ENCODE assay signal across 14 cellular contexts in the genomic region with DNA sequence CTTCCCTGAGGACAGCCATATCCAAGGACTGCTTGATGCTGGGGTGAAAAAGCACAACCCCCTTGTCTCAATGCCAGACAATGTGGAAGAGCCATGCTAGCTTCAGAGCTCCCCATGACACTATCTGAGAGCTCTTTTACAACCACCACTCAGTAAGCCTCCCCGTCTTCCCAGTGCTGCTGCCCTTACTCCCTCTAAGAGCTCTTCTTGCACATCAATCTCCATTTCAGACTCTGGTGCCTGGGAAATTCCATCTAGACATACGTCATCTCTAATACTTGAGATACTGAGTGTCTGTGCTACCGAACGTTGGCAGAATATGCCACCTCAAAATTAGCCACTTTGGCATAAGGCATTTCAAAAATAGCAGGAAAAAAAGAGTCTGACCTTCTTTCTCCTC.
DNase-seq lines count a peak whose midpoint lies in the region; ATAC-seq and TF ChIP-seq lines count a peak whose summit lies in the region.
"Had no signal": no experiment of that assay in that cellular context is flagged by ENCODE, and none has a peak within 500 bp of the region (broad histone marks: within the 10 kb centered on the region; RNA-seq: fewer than 3 reads in every experiment).

No MANE protein-coding gene starts in this region.

- H3K4me1 Mint-ChIP-seq in type B pancreatic cell (ENCODE audit: unreplicated experiment), result no peaks in the 10 kb centered on the region

- H3K4me3 ChIP-seq in kidney epithelial cell (ENCODE audit: low read depth, low read length) (no peak overlapping the region), thoracic aorta (peak overlapping the region; percentile 10)
- H3K4me3 ChIP-seq: SK-N-MC had no signal

- H3K27ac Mint-ChIP-seq in type B pancreatic cell, result no peak overlapping the region

- no peaks in the 10 kb centered on the region for H3K36me3 Mint-ChIP-seq in type B pancreatic cell

- H3K9me3 ChIP-seq in thoracic aorta, result no peaks in the 10 kb centered on the region
- H3K9me3 ChIP-seq: Caco-2 had no signal

- peak overlapping the region; percentile 91 for H3K27ac ChIP-seq in angular gyrus (ENCODE audit: low read depth, low read length)
- H3K27ac ChIP-seq in thoracic aorta, result peak overlapping the region; percentile 24 to 45
- H3K27ac ChIP-seq: 22Rv1, SK-N-MC had no signal

- H3K27me3 ChIP-seq in kidney epithelial cell (ENCODE audit: control insufficient read depth, insufficient read depth, low read length), result no peaks in the 10 kb centered on the region
- no peaks in the 10 kb centered on the region for H3K27me3 ChIP-seq in thoracic aorta (replicated peaks; ENCODE audit: insufficient read depth)

- H3K27me3 Mint-ChIP-seq in type B pancreatic cell, result no peaks in the 10 kb centered on the region

- ATAC-seq in thoracic aorta (ENCODE audit: insufficient number of reproducible peaks, low FRiP score, low read depth) (peak; percentile 48), HG03457 (IDR thresholded peaks at IDR 0.05; ENCODE audit: unreplicated experiment) (no peak), HG03135 (IDR thresholded peaks at IDR 0.05; ENCODE audit: unreplicated experiment) (no peak)
- ATAC-seq: activated CD4-positive, CD25-positive, alpha-beta regulatory T cell treated with anti-CD3 and anti-CD28 coated beads, Interleukin-2, amount 50 U/mL, for 24 hours; activated T-cell treated with anti-CD3 and anti-CD28 coated beads, Interleukin-2, amount 50 U/mL, for 4 hours had no signal

- H3K4me3 Mint-ChIP-seq in type B pancreatic cell, result no peak overlapping the region
- H3K4me3 Mint-ChIP-seq: activated T-cell treated with anti-CD3 and anti-CD28 coated beads, Interleukin-2, amount 50 U/mL, for 4 hours had no signal

- DNase-seq in NCI-H2227 (lab: John Stamatoyannopoulos, UW; ENCODE audit: unreplicated experiment) (peak; percentile 1), NCI-H2227 treated with DMSO at 0.1 percent for 48 hours (lab: John Stamatoyannopoulos, UW) (no peak), kidney epithelial cell (ENCODE audit: low read depth) (peak; percentile 9), thoracic aorta (ENCODE audit: low spot score) (no peak), type B pancreatic cell (ENCODE audit: extremely low spot score, unreplicated experiment) (no peak)
- DNase-seq: activated T-cell treated with anti-CD3 and anti-CD28 coated beads, Interleukin-2, amount 50 U/mL, for 4 hours; Caco-2; NCI-H1092 had no signal

- peaks cover 8 to 31% of the 10 kb centered on the region in 2 donors for H3K4me1 ChIP-seq in thoracic aorta (ENCODE audit: control insufficient read depth in 1 of 2, low read depth in 2 of 2)
- H3K4me1 ChIP-seq: Caco-2 had no signal

- peaks cover 3% of the 10 kb centered on the region for H3K9me3 Mint-ChIP-seq in type B pancreatic cell
- H3K9me3 Mint-ChIP-seq: activated T-cell treated with anti-CD3 and anti-CD28 coated beads, Interleukin-2, amount 50 U/mL, for 4 hours had no signal

- TF ChIP-seq CTCF in kidney epithelial cell (IDR thresholded peaks at IDR 0.05; ENCODE audit: insufficient read depth, low read length, poor library complexity, severe bottlenecking) (no peak), thoracic aorta (IDR thresholded peaks at IDR 0.05) (no peak), type B pancreatic cell (conservative IDR thresholded peaks at IDR 0.05) (no peak)

- no peaks in the 10 kb centered on the region for H3K36me3 ChIP-seq in kidney epithelial cell (ENCODE audit: control insufficient read depth, insufficient read depth, low read length)
- H3K36me3 ChIP-seq in thoracic aorta, result no peaks in the 10 kb centered on the region

Comparison
In these comparisons a context has a peak if more than half of its experiments do, and no peak if none do; other contexts are left out.
1. DNase-seq: peak in NCI-H2227 (single experiment) and kidney epithelial cell (single experiment); none in NCI-H2227 treated with DMSO at 0.1 percent for 48 hours (single experiment), thoracic aorta (single experiment) and type B pancreatic cell (single experiment).